Comparison of ENCODE assay signal across 24 cellular contexts in the genomic region with DNA sequence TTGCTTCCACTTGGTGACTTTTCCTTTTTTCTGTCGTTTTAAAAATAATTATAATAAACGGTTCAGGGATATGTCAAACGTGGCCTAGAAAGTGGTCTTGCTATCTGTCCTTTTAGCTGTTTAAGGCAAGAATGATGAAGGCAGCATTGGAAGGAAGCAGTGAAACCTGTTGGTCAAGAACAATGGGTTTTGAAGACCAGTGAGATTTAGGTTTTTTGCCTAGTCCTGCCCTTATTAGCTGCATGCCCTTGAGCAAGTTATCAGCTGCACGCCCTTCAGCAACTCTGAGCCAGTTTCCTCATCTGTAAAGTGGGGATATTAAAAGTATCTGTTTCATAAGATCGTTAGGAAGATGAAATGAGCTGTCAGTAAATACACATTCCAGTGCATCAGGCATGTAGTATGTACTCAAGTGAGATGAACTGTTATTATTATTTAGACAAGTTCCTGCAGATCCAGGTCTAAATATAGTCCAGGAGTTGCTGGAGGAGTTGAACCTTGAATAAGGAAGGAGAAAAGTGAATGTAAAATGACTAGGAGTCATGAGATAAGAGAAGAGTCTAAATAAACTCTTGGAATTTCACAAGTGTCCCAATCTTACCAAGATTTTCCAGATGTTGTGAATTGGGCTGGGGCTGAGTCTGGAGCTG.
"Had no signal": no experiment of that assay in that cellular context is flagged by ENCODE, and none has a peak within 500 bp of the region (broad histone marks: within the 10 kb centered on the region; RNA-seq: fewer than 3 reads in every experiment).

No MANE protein-coding gene starts in this region.

- H3K4me1 ChIP-seq: esophagus squamous epithelium, gastrocnemius medialis, neural progenitor cell, prostate gland, right atrium auricular region, stomach, thyroid gland had no signal

- H3K27me3 ChIP-seq: right atrium auricular region had no signal

- H3K9ac ChIP-seq: neural progenitor cell had no signal

- DNase-seq: dorsolateral prefrontal cortex; effector CD4-positive, alpha-beta T cell; esophagus squamous epithelium; gastrocnemius medialis; head of caudate nucleus; kidney; mesenchymal stem cell; midbrain; naive thymus-derived CD4-positive, alpha-beta T cell; stimulated activated CD4-positive, alpha-beta T cell treated with anti-CD3 and anti-CD28 coated beads, Interleukin-12 subunit alpha, Interleukin-12 subunit beta, amount 100 ng/mL, for 4 hours; stimulated activated CD4-positive, alpha-beta T cell treated with anti-CD3 and anti-CD28 coated beads, Interleukin-2, amount 100 ng/mL, for 24 hours; stimulated activated CD4-positive, alpha-beta T cell treated with anti-CD3 and anti-CD28 coated beads, Interleukin-4, amount 100 ng/mL, for 24 hours; stimulated activated naive CD4-positive, alpha-beta T cell treated with Interleukin-2 at 50 U/mL for 16 hours; stomach; thyroid gland had no signal

- H2AFZ ChIP-seq: neural progenitor cell had no signal

- ATAC-seq: gastrocnemius medialis; left lobe of liver; naive thymus-derived CD4-positive, alpha-beta T cell; sciatic nerve; stimulated activated effector memory CD8-positive, alpha-beta T cell treated with anti-CD3 and anti-CD28 coated beads, Interleukin-12 subunit alpha, Interleukin-12 subunit beta, amount 100 ng/mL, for 72 hours had no signal

- H3K36me3 ChIP-seq: esophagus squamous epithelium, gastrocnemius medialis, neural progenitor cell, prostate gland, right atrium auricular region, stomach, thyroid gland had no signal

- H3K4me2 ChIP-seq: neural progenitor cell, smooth muscle cell had no signal

- H3K4me3 ChIP-seq: dorsolateral prefrontal cortex, esophagus squamous epithelium, gastrocnemius medialis, lung, neural progenitor cell, prostate gland, right atrium auricular region, smooth muscle cell, stomach, thyroid gland had no signal

- H3K27ac ChIP-seq: dorsolateral prefrontal cortex, esophagus squamous epithelium, gastrocnemius medialis, neural progenitor cell, prostate gland, right atrium auricular region, stomach, thyroid gland had no signal

- FAIRE-seq: colon, kidney had no signal

- H3K9me3 ChIP-seq: esophagus squamous epithelium, gastrocnemius medialis, prostate gland, right atrium auricular region, stomach, thyroid gland had no signal
